ENCODE assay signal across 10 cellular contexts in genomic region chr6:15287670-15288069, GRCh38. TPM values are rescaled to one million over a fixed set of nuclear protein-coding genes. Genes with fewer than 3 reads are reported as not detected.
DNase-seq lines count a peak whose midpoint lies in the region; ATAC-seq, FAIRE-seq and TF ChIP-seq lines count a peak whose summit lies in the region.
"Had no signal": no experiment of that assay in that cellular context is flagged by ENCODE, and none has a peak within 500 bp of the region (broad histone marks: within the 10 kb centered on the region; RNA-seq: fewer than 3 reads in every experiment).

No MANE protein-coding gene starts in this region.

- H3K4me3 Mint-ChIP-seq in activated naive CD8-positive, alpha-beta T cell treated with anti-CD3 and anti-CD28 coated beads, Interleukin-2, amount 50 U/mL, for 24 hours: no peak overlapping the region

- no peaks in the 10 kb centered on the region for H3K9me3 Mint-ChIP-seq in activated naive CD8-positive, alpha-beta T cell treated with anti-CD3 and anti-CD28 coated beads, Interleukin-2, amount 50 U/mL, for 24 hours

- H3K27me3 ChIP-seq in gastroesophageal sphincter: no peaks in the 10 kb centered on the region

- no peaks in the 10 kb centered on the region for H3K27me3 Mint-ChIP-seq in activated naive CD8-positive, alpha-beta T cell treated with anti-CD3 and anti-CD28 coated beads, Interleukin-2, amount 50 U/mL, for 24 hours

- no peaks in the 10 kb centered on the region for H3K36me3 ChIP-seq in gastroesophageal sphincter

- peaks cover 58% of the 10 kb centered on the region for H3K4me1 Mint-ChIP-seq in activated naive CD8-positive, alpha-beta T cell treated with anti-CD3 and anti-CD28 coated beads, Interleukin-2, amount 50 U/mL, for 24 hours

- peak overlapping the region; percentile 48 for H3K27ac Mint-ChIP-seq in activated naive CD8-positive, alpha-beta T cell treated with anti-CD3 and anti-CD28 coated beads, Interleukin-2, amount 50 U/mL, for 24 hours

- H3K27ac ChIP-seq in gastroesophageal sphincter: no peak overlapping the region

- H3K9me3 ChIP-seq in gastroesophageal sphincter: no peaks in the 10 kb centered on the region

- H3K4me3 ChIP-seq in gastroesophageal sphincter: no peak overlapping the region

- H3K4me1 ChIP-seq in gastroesophageal sphincter: peaks cover 0 to 46% (median 0%) of the 10 kb centered on the region in 3 donors

- peaks cover 29% of the 10 kb centered on the region for H3K36me3 Mint-ChIP-seq in activated naive CD8-positive, alpha-beta T cell treated with anti-CD3 and anti-CD28 coated beads, Interleukin-2, amount 50 U/mL, for 24 hours (ENCODE audit: low read depth)

- TF ChIP-seq CTCF in gastroesophageal sphincter (IDR thresholded peaks at IDR 0.05): no peak

- ATAC-seq in GM21367 (IDR thresholded peaks at IDR 0.05; ENCODE audit: unreplicated experiment): peak; percentile 96
- peak; percentile 94 for ATAC-seq in HG03378 (IDR thresholded peaks at IDR 0.05; ENCODE audit: unreplicated experiment)
- ATAC-seq in activated naive CD8-positive, alpha-beta T cell treated with anti-CD3 and anti-CD28 coated beads, Interleukin-2, amount 50 U/mL, for 24 hours: peak; percentile 16
- no peak for ATAC-seq in gastroesophageal sphincter
- ATAC-seq: Panc1 had no signal

- no peak for TF ChIP-seq POLR2A in GM12892 (IDR thresholded peaks at IDR 0.05; ENCODE audit: low read depth, low read length)
- TF ChIP-seq POLR2A in gastroesophageal sphincter (IDR thresholded peaks at IDR 0.05): no peak

- FAIRE-seq in GM12892 (lab: Jason Lieb, UNC): peak; percentile 94
- FAIRE-seq: keratinocyte had no signal

- DNase-seq in GM12892 (ENCODE audit: insufficient read length): peak; percentile 60
- no peak for DNase-seq in activated naive CD8-positive, alpha-beta T cell treated with anti-CD3 and anti-CD28 coated beads, Interleukin-2, amount 50 U/mL, for 24 hours
- DNase-seq in NCI-H345 treated with DMSO at 0.1 percent for 48 hours (lab: John Stamatoyannopoulos, UW; ENCODE audit: unreplicated experiment): no peak
- DNase-seq in DMS 273 (lab: John Stamatoyannopoulos, UW; ENCODE audit: unreplicated experiment): no peak
- DNase-seq in amygdala (lab: John Stamatoyannopoulos, UW): no peak

- TF ChIP-seq EP300 in gastroesophageal sphincter (IDR thresholded peaks at IDR 0.05): no peak

- WGBS in gastroesophageal sphincter (ENCODE audit: low coverage in 1 of 2), 2 donors: 82 to 96% methylated on average over 2 of the region's 4 CpGs

RNA-seq across cellular contexts. Expression of gene JARID2, which starts 41.8 kb away (rescaled TPM):
- 6.8 TPM for polyA plus RNA-seq in GM12892 (2012; ENCODE audit: missing spikeins)
- 10 to 100 TPM in 1 of 4 donors, 1 to 10 TPM in 3; 6.8 to 12.3 (median 8.5) TPM for total RNA-seq in gastroesophageal sphincter
